ENCODE assay signal across 1 cellular context in genomic region chr20:2349801-2350200, GRCh38.
TF ChIP-seq lines count a peak whose summit lies in the region.

No MANE protein-coding gene starts in this region.

TF ChIP-seq in HCT116, 20 proteins besides CTCF, POLR2A, EP300 and RAD21 (continued from another document):
- no peak for TF ChIP-seq POLR2AphosphoS5 (IDR thresholded peaks at IDR 0.05; ENCODE audit: low read depth, low read length)
- TF ChIP-seq EZH2 (IDR thresholded peaks at IDR 0.05), result no peak
- TF ChIP-seq ZFX (IDR thresholded peaks at IDR 0.05), result no peak
- TF ChIP-seq, protein P1, sequence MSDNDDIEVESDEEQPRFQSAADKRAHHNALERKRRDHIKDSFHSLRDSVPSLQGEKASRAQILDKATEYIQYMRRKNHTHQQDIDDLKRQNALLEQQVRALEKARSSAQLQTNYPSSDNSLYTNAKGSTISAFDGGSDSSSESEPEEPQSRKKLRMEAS (IDR thresholded peaks at IDR 0.05), result no peak
TF ChIP-seq in HCT116: peak in this region for 0.
